24 cellular contexts compared by ENCODE assay signal in genomic region chr5:161169776-161170175, GRCh38.
"Had no signal": no experiment of that assay in that cellular context is flagged by ENCODE, and none has a peak within 500 bp of the region (broad histone marks: within the 10 kb centered on the region; RNA-seq: fewer than 3 reads in every experiment).

No MANE protein-coding gene starts in this region.

- ATAC-seq: effector memory CD8-positive, alpha-beta T cell; esophagus mucosa; gastrocnemius medialis; heart right ventricle; left cardiac atrium; left lung; left ventricle myocardium superior; lower lobe of right lung; naive thymus-derived CD4-positive, alpha-beta T cell had no signal

- FAIRE-seq: endometrium, islet of Langerhans, keratinocyte had no signal

- DNase-seq: colonic mucosa; cortex of kidney; effector CD8-positive, alpha-beta T cell; effector memory CD8-positive, alpha-beta T cell; endodermal cell; erythroblast; esophagus squamous epithelium; foreskin fibroblast; foreskin melanocyte; gastrocnemius medialis; glutamatergic neuron; head of caudate nucleus; heart right ventricle; hippocampal formation; left cardiac atrium; left lung; left ventricle myocardium superior; lower lobe of right lung; mesenchymal stem cell; naive thymus-derived CD4-positive, alpha-beta T cell had no signal
